Comparison of ENCODE assay signal across 26 cellular contexts in genomic region chrX:31318866-31319265, GRCh38.
"Had no signal": no experiment of that assay in that cellular context is flagged by ENCODE, and none has a peak within 500 bp of the region (broad histone marks: within the 10 kb centered on the region; RNA-seq: fewer than 3 reads in every experiment).

No MANE protein-coding gene starts in this region.

- DNase-seq: effector memory CD8-positive, alpha-beta T cell; gastrocnemius medialis; heart right ventricle; hypothalamus; kidney glomerular epithelial cell; left lung; mesendoderm; naive B cell; occipital lobe; psoas muscle; retina; spleen; stimulated activated CD4-positive, alpha-beta T cell treated with anti-CD3 and anti-CD28 coated beads, Interleukin-15, amount 100 ng/mL, for 24 hours; stimulated activated CD4-positive, alpha-beta T cell treated with anti-CD3 and anti-CD28 coated beads, Interleukin-1b, Interleukin-23, amount 100 ng/mL, for 48 hours; stimulated activated CD4-positive, alpha-beta T cell treated with anti-CD3 and anti-CD28 coated beads, Interleukin-4, amount 100 ng/mL, for 24 hours; upper lobe of right lung had no signal

- H3K4me3 ChIP-seq: esophagus muscularis mucosa, gastrocnemius medialis, heart right ventricle, left lung, psoas muscle, spleen, tibial nerve, upper lobe of right lung, vagina had no signal

- H3K27me3 ChIP-seq: esophagus muscularis mucosa, gastrocnemius medialis, heart right ventricle, left lung, spleen, tibial nerve, upper lobe of right lung, vagina had no signal

- H3K4me1 ChIP-seq: gastrocnemius medialis, psoas muscle, spleen, upper lobe of right lung, vagina had no signal

- H3K36me3 Mint-ChIP-seq: naive B cell; stimulated activated memory B cell treated with anti-CD40 and anti-IgM and Interleukin-4, amounts not matched to agents 10 μg/mL and 1 μg/mL and 100 μg/mL, for 72 hours had no signal

- H3K27ac Mint-ChIP-seq: dendritic cell treated with granulocyte-macrophage colony-stimulating factor and Interleukin-4, amounts not matched to agents 40 ng/mL and 50 ng/mL, for 4 days; effector memory CD8-positive, alpha-beta T cell; naive B cell; nephron; stimulated activated memory B cell treated with anti-CD40 and anti-IgM and Interleukin-4, amounts not matched to agents 10 μg/mL and 1 μg/mL and 100 μg/mL, for 72 hours; stimulated activated naive CD8-positive, alpha-beta T cell treated with anti-CD3 and anti-CD28 coated beads, Interleukin-15, Interleukin-2, amounts not matched to agents 100 ng/mL and 50 ng/mL, for 24 hours had no signal

- H3K4me1 Mint-ChIP-seq: naive B cell had no signal

- H3K36me3 ChIP-seq: esophagus muscularis mucosa, gastrocnemius medialis, heart right ventricle, left lung, spleen, tibial nerve, upper lobe of right lung, vagina had no signal

- H3K9me3 ChIP-seq: esophagus muscularis mucosa, gastrocnemius medialis, heart right ventricle, left lung, psoas muscle, spleen, tibial nerve, upper lobe of right lung, vagina had no signal

- H3K27ac ChIP-seq: epithelial cell of prostate, gastrocnemius medialis, left lung, psoas muscle, spleen, upper lobe of right lung, vagina had no signal

- H3K4me3 Mint-ChIP-seq: dendritic cell treated with granulocyte-macrophage colony-stimulating factor and Interleukin-4, amounts not matched to agents 40 ng/mL and 50 ng/mL, for 4 days; effector memory CD8-positive, alpha-beta T cell; naive B cell; nephron; stimulated activated memory B cell treated with anti-CD40 and anti-IgM and Interleukin-4, amounts not matched to agents 10 μg/mL and 1 μg/mL and 100 μg/mL, for 72 hours; stimulated activated naive CD8-positive, alpha-beta T cell treated with anti-CD3 and anti-CD28 coated beads, Interleukin-15, Interleukin-2, amounts not matched to agents 100 ng/mL and 50 ng/mL, for 24 hours had no signal

- ATAC-seq: effector memory CD8-positive, alpha-beta T cell; gastrocnemius medialis; heart right ventricle; left lung; psoas muscle; sciatic nerve; stimulated activated memory B cell treated with anti-CD40 and anti-IgM and Interleukin-4, amounts not matched to agents 10 μg/mL and 1 μg/mL and 100 μg/mL, for 72 hours; upper lobe of right lung had no signal

- H3K9me3 Mint-ChIP-seq: dendritic cell treated with granulocyte-macrophage colony-stimulating factor and Interleukin-4, amounts not matched to agents 40 ng/mL and 50 ng/mL, for 4 days; stimulated activated memory B cell treated with anti-CD40 and anti-IgM and Interleukin-4, amounts not matched to agents 10 μg/mL and 1 μg/mL and 100 μg/mL, for 72 hours; stimulated activated naive CD8-positive, alpha-beta T cell treated with anti-CD3 and anti-CD28 coated beads, Interleukin-15, Interleukin-2, amounts not matched to agents 100 ng/mL and 50 ng/mL, for 24 hours had no signal

- H3K27me3 Mint-ChIP-seq: dendritic cell treated with granulocyte-macrophage colony-stimulating factor and Interleukin-4, amounts not matched to agents 40 ng/mL and 50 ng/mL, for 4 days; effector memory CD8-positive, alpha-beta T cell; stimulated activated naive CD8-positive, alpha-beta T cell treated with anti-CD3 and anti-CD28 coated beads, Interleukin-15, Interleukin-2, amounts not matched to agents 100 ng/mL and 50 ng/mL, for 24 hours had no signal

- FAIRE-seq: islet of Langerhans had no signal
